ENCODE assay signal across 8 cellular contexts in genomic region chr5:169636477-169637084, GRCh38. TPM values are rescaled to one million over a fixed set of nuclear protein-coding genes. Genes with fewer than 3 reads are reported as not detected.
DNase-seq lines count a peak whose midpoint lies in the region; ATAC-seq and TF ChIP-seq lines count a peak whose summit lies in the region.

No MANE protein-coding gene starts in this region.

- no peak for DNase-seq in activated naive CD4-positive, alpha-beta T cell treated with anti-CD3 and anti-CD28 coated beads for 36 hours
- no peak for DNase-seq in activated naive CD4-positive, alpha-beta T cell treated with Interleukin-2 at 50 U/mL for 16 hours
- DNase-seq in activated CD8-positive, alpha-beta T cell treated with anti-CD3 and anti-CD28 coated beads, Interleukin-2, amount 10 ng/mL, durations not matched to agents 7 days and 5 days: no peak
- DNase-seq in immature natural killer cell (no peak), transverse colon (no peak)

- in situ Hi-C loops in transverse colon (cut with MboI; ENCODE audit: low pct_ligation_motif_present in 1 of 4, low pct_unique_long_range_greater_than_20kb in 1 of 4, low sequenced_read_pairs in 3 of 4): no loop called here

- TF ChIP-seq EP300 in transverse colon (IDR thresholded peaks at IDR 0.05; ENCODE audit: low read depth): no peak

- peaks cover 42% of the 10 kb centered on the region for H3K4me1 Mint-ChIP-seq in activated naive CD4-positive, alpha-beta T cell treated with anti-CD3 and anti-CD28 coated beads for 36 hours (ENCODE audit: low read depth)
- H3K4me1 Mint-ChIP-seq in activated CD8-positive, alpha-beta T cell treated with anti-CD3 and anti-CD28 coated beads, Interleukin-2, amount 10 ng/mL, durations not matched to agents 7 days and 5 days (ENCODE audit: low read depth): peaks cover 48% of the 10 kb centered on the region
- peaks cover 46 to 53% of the 10 kb centered on the region in 2 donors for H3K4me1 Mint-ChIP-seq in immature natural killer cell

- H3K36me3 ChIP-seq in transverse colon: no peaks in the 10 kb centered on the region

- TF ChIP-seq CTCF in transverse colon (IDR thresholded peaks at IDR 0.05): no peak

- peak overlapping the region; percentile 93 for H3K4me3 Mint-ChIP-seq in activated naive CD4-positive, alpha-beta T cell treated with anti-CD3 and anti-CD28 coated beads for 36 hours
- H3K4me3 Mint-ChIP-seq in activated CD8-positive, alpha-beta T cell treated with anti-CD3 and anti-CD28 coated beads, Interleukin-2, amount 10 ng/mL, durations not matched to agents 7 days and 5 days: peak overlapping the region; percentile 83
- peak overlapping the region; percentile 92 to 96 (median 95) for H3K4me3 Mint-ChIP-seq in immature natural killer cell

- no peaks in the 10 kb centered on the region for H3K27me3 Mint-ChIP-seq in activated naive CD4-positive, alpha-beta T cell treated with anti-CD3 and anti-CD28 coated beads for 36 hours (ENCODE audit: low read depth)
- H3K27me3 Mint-ChIP-seq in activated CD8-positive, alpha-beta T cell treated with anti-CD3 and anti-CD28 coated beads, Interleukin-2, amount 10 ng/mL, durations not matched to agents 7 days and 5 days (ENCODE audit: low read depth): peaks cover 6% of the 10 kb centered on the region
- H3K27me3 Mint-ChIP-seq in immature natural killer cell (ENCODE audit: low read depth in 3 of 3): peaks cover 0 to 3% (median 2%) of the 10 kb centered on the region in 3 donors

- H3K4me1 ChIP-seq in transverse colon: no peaks in the 10 kb centered on the region

- H3K36me3 Mint-ChIP-seq in activated naive CD4-positive, alpha-beta T cell treated with anti-CD3 and anti-CD28 coated beads for 36 hours (ENCODE audit: low read depth): peaks cover 32% of the 10 kb centered on the region
- H3K36me3 Mint-ChIP-seq in activated CD8-positive, alpha-beta T cell treated with anti-CD3 and anti-CD28 coated beads, Interleukin-2, amount 10 ng/mL, durations not matched to agents 7 days and 5 days (ENCODE audit: low read depth): peaks cover 45% of the 10 kb centered on the region
- H3K36me3 Mint-ChIP-seq in immature natural killer cell: peaks cover 4 to 16% (median 14%) of the 10 kb centered on the region in 3 donors

- 63 to 75% methylated on average over 9 to 23 of the region's 23 CpGs for WGBS in transverse colon (ENCODE audit: low coverage in 1 of 2), 2 donors

- peaks cover 17% of the 10 kb centered on the region for H3K27me3 ChIP-seq in transverse colon

- intact Hi-C loops in activated naive CD4-positive, alpha-beta T cell treated with anti-CD3 and anti-CD28 coated beads for 36 hours (cut with micrococcal nuclease): loop anchor here (1.0 to 5.0 kb wide), 5 partner anchors 13 to 67 kb away; partner anchors contain the start of gene SPDL1
- intact Hi-C loops in transverse colon (cut with DNase I; ENCODE audit: low total_unique reads): no loop called here

- POLR2A ChIA-PET in activated CD8-positive, alpha-beta T cell treated with anti-CD3 and anti-CD28 coated beads, Interleukin-2, amount 10 ng/mL, durations not matched to agents 7 days and 5 days (lab: Charles Lee): interaction anchor here (0.7 to 3.2 kb wide), 8 partner anchors 11 to 167 kb away, joined by 3 to 40 read pairs (median 9); partner anchors contain the start of gene SPDL1

- ATAC-seq in activated CD8-positive, alpha-beta T cell treated with anti-CD3 and anti-CD28 coated beads, Interleukin-2, amount 10 ng/mL, durations not matched to agents 7 days and 5 days: no peak
- ATAC-seq in GM21529 (IDR thresholded peaks at IDR 0.05; ENCODE audit: unreplicated experiment) (no peak), GM18519 (IDR thresholded peaks at IDR 0.05; ENCODE audit: low FRiP score, unreplicated experiment) (no peak), HG03280 (IDR thresholded peaks at IDR 0.05; ENCODE audit: unreplicated experiment) (no peak)

- H3K27ac Mint-ChIP-seq in activated naive CD4-positive, alpha-beta T cell treated with anti-CD3 and anti-CD28 coated beads for 36 hours: peak overlapping the region; percentile 95
- H3K27ac Mint-ChIP-seq in activated CD8-positive, alpha-beta T cell treated with anti-CD3 and anti-CD28 coated beads, Interleukin-2, amount 10 ng/mL, durations not matched to agents 7 days and 5 days: peak overlapping the region; percentile 93
- H3K27ac Mint-ChIP-seq in immature natural killer cell: peak overlapping the region; percentile 86 to 94 (median 92)

- peaks cover 0 to 4% of the 10 kb centered on the region in 2 donors for H3K9me3 ChIP-seq in transverse colon

- H3K27ac ChIP-seq in transverse colon: peak overlapping the region; percentile 62 to 82 (median 70)

- TF ChIP-seq POLR2A in transverse colon (IDR thresholded peaks at IDR 0.05): no peak

- H3K4me3 ChIP-seq in transverse colon: peak overlapping the region in 3 of 4 donors; percentile 22 to 54 (median 34)

- CTCF ChIA-PET in activated naive CD4-positive, alpha-beta T cell treated with anti-CD3 and anti-CD28 coated beads for 36 hours (lab: Charles Lee): no interaction called here
- CTCF ChIA-PET in activated CD8-positive, alpha-beta T cell treated with anti-CD3 and anti-CD28 coated beads, Interleukin-2, amount 10 ng/mL, durations not matched to agents 7 days and 5 days (lab: Charles Lee): no interaction called here

- H3K9me3 Mint-ChIP-seq in activated naive CD4-positive, alpha-beta T cell treated with anti-CD3 and anti-CD28 coated beads for 36 hours: peaks cover 11% of the 10 kb centered on the region
- H3K9me3 Mint-ChIP-seq in activated CD8-positive, alpha-beta T cell treated with anti-CD3 and anti-CD28 coated beads, Interleukin-2, amount 10 ng/mL, durations not matched to agents 7 days and 5 days (ENCODE audit: insufficient read depth): peaks cover 12% of the 10 kb centered on the region
- H3K9me3 Mint-ChIP-seq in immature natural killer cell: no peaks in the 10 kb centered on the region

RNA-seq across cellular contexts. Expression of gene DOCK2, which starts 0.5 kb away (rescaled TPM):
- total RNA-seq in activated naive CD4-positive, alpha-beta T cell treated with anti-CD3 and anti-CD28 coated beads for 36 hours: 100 to 1,000 TPM; 192 to 203 TPM
- 100 to 1,000 TPM; 318 to 320 TPM for total RNA-seq in activated CD8-positive, alpha-beta T cell treated with anti-CD3 and anti-CD28 coated beads, Interleukin-2, amount 10 ng/mL, durations not matched to agents 7 days and 5 days
- polyA plus RNA-seq in immature natural killer cell: 100 to 1,000 TPM in 1 of 3 donors, 10 to 100 TPM in 2; 42.4 to 121 (median 48.9) TPM
- total RNA-seq in transverse colon: 10 to 100 TPM in 3 of 4 donors, 1 to 10 TPM in 1; 8.3 to 24.0 (median 14.3) TPM

RNA-seq across cellular contexts. Expression of gene SPDL1, which starts 53.0 kb away (rescaled TPM):
- total RNA-seq in activated naive CD4-positive, alpha-beta T cell treated with anti-CD3 and anti-CD28 coated beads for 36 hours: 10 to 100 TPM; 26.5 to 29.9 TPM
- 10 to 100 TPM; 63.6 to 64.1 TPM for total RNA-seq in activated CD8-positive, alpha-beta T cell treated with anti-CD3 and anti-CD28 coated beads, Interleukin-2, amount 10 ng/mL, durations not matched to agents 7 days and 5 days
- 10 to 100 TPM in 1 of 3 donors, 1 to 10 TPM in 1, not detected in 1; 5.6 to 15.1 TPM for polyA plus RNA-seq in immature natural killer cell
- total RNA-seq in transverse colon: 10 to 100 TPM in 1 of 4 donors, 1 to 10 TPM in 3; 1.5 to 23.7 (median 8.8) TPM

Comparison
In these comparisons a context has a peak if more than half of its experiments do, and no peak if none do; other contexts are left out.
1. RNA of gene DOCK2, which starts 0.5 kb away (total RNA-seq): 318 to 320 TPM in activated CD8-positive, alpha-beta T cell treated with anti-CD3 and anti-CD28 coated beads, Interleukin-2, amount 10 ng/mL, durations not matched to agents 7 days and 5 days and 192 to 203 TPM in activated naive CD4-positive, alpha-beta T cell treated with anti-CD3 and anti-CD28 coated beads for 36 hours; 8.3 to 24.0 TPM in transverse colon; every median in the first group is over 4 times any median in the second.
2. Peak in every context shown above with its lines, with median percentiles within 50 percentile points of each other: H3K27ac Mint-ChIP-seq and H3K4me3 Mint-ChIP-seq.